27 cellular contexts compared by ENCODE assay signal in the genomic region with DNA sequence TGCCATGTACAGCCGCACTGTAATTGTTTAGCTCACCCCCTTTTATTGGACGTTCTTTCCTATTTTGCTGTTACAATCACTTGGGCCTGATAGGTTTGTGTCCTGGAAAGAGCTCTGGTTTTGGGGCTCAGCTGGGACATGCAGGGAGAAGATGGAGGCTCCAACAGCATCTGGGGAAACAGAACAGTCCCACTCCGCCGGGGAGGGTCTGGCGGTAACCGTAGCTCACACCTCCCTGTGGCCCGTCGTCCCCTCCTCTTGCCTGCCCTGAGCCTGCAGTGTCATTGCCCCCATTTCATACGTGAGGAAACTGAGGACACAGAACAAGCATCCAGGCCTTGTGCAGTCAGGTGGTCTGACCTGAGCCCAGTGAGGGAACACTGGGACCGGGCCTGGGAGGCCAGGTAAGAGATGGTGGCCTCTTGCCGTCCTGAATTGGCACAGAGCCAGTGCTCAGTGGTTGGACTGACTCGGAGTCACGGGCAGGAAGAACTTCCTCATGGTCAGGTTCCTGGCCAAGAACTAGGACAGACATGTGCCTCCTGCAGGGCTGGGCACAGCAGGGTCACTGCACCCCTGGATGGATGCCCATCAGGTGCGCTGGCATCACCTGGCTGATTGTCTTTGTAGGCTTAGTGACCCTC. TPM values are rescaled to one million over a fixed set of nuclear protein-coding genes. Genes with fewer than 3 reads are reported as not detected.
A peak's percentile ranks its signal among the peaks of the same experiment; 100 is the strongest.
DNase-seq lines count a peak whose midpoint lies in the region; ATAC-seq, FAIRE-seq and TF ChIP-seq lines count a peak whose summit lies in the region.
"Had no signal": no experiment of that assay in that cellular context is flagged by ENCODE, and none has a peak within 500 bp of the region (broad histone marks: within the 10 kb centered on the region; RNA-seq: fewer than 3 reads in every experiment).

No MANE protein-coding gene starts in this region.

- CTCF ChIA-PET in K562 (lab: Yijun Ruan, JAX; ENCODE audit: low intra/inter-chr PET ratio) = no interaction called here

- no peaks in the 10 kb centered on the region for H3K27me3 ChIP-seq in HL-60 (ENCODE audit: insufficient read depth, poor library complexity, severe bottlenecking)
- no peaks in the 10 kb centered on the region for H3K27me3 ChIP-seq in K562 (ENCODE audit: control insufficient read depth in 2 of 2, insufficient read depth in 2 of 2, low read length in 2 of 2)
- H3K27me3 ChIP-seq in colonic mucosa = no peaks in the 10 kb centered on the region
- H3K27me3 ChIP-seq: foreskin keratinocyte, hepatocyte, right lobe of liver, transverse colon had no signal

- TF ChIP-seq EP300 in K562 (IDR thresholded peaks at IDR 0.05; ENCODE audit: low read length) = no peak

- DNase-seq in NCI-H2196 (lab: John Stamatoyannopoulos, UW; ENCODE audit: unreplicated experiment) (peak; percentile 3), NCI-H2196 treated with DMSO at 0.1 percent for 48 hours (lab: John Stamatoyannopoulos, UW; ENCODE audit: unreplicated experiment) (no peak), HL-60 (ENCODE audit: low read depth in 1 of 2, low spot score in 1 of 2) (peak; percentile 29 to 33), K562 (ENCODE audit: extremely low read depth in 1 of 4, low spot score in 3 of 4) (peak in 1 of 4 experiments; percentile 7), mesenteric fat pad (ENCODE audit: low spot score) (peak; percentile 79), colonic mucosa (no peak), omental fat pad (ENCODE audit: low spot score) (no peak)
- DNase-seq: activated CD4-positive, alpha-beta T cell treated with anti-CD3 and anti-CD28 coated beads, Interleukin-2, amount 50 U/mL, for 4 hours; activated gamma-delta T cell treated with Interleukin-2 at 50 U/mL for 16 hours; AML-193; central memory CD4-positive, alpha-beta T cell; erythroblast; foreskin keratinocyte; naive B cell; NCI-H2081 treated with DMSO at 0.1 percent for 48 hours; NK-92 treated with Interleukin-12 subunit alpha and Interleukin-12 subunit beta, amount 100 ng/mL, for 24 hours; posterior cingulate gyrus; right lobe of liver; stimulated activated CD4-positive, alpha-beta T cell treated with anti-CD3 and anti-CD28 coated beads, Interleukin-15, amount 100 ng/mL, for 24 hours; transverse colon; WERI-Rb-1 had no signal

- H3K79me2 ChIP-seq in K562 (ENCODE audit: control insufficient read depth, insufficient read depth, low read length) = no peaks in the 10 kb centered on the region
- H3K79me2 ChIP-seq: hepatocyte had no signal

- peak overlapping the region in 1 of 2 experiments; percentile 17; a peak in 1 of 4 replicates for H3K9ac ChIP-seq in K562 (ENCODE audit: insufficient read depth in 1 of 2, low read depth in 2 of 2, low read length in 2 of 2)
- no peak overlapping the region for H3K9ac ChIP-seq in colonic mucosa (ENCODE audit: low read depth in 2 of 2, low read length in 2 of 2)

- no peaks in the 10 kb centered on the region for H3K9me3 ChIP-seq in K562 (replicated peaks; ENCODE audit: control insufficient read depth, insufficient read depth, low read depth, low read length)
- no peaks in the 10 kb centered on the region for H3K9me3 ChIP-seq in colonic mucosa
- H3K9me3 ChIP-seq: right lobe of liver, transverse colon had no signal

- peaks cover 4% of the 10 kb centered on the region for H3K9me1 ChIP-seq in K562 (ENCODE audit: control insufficient read depth, insufficient read depth, low read length)

- H3K36me3 ChIP-seq in K562 (ENCODE audit: control insufficient read depth, insufficient read depth, low read length) (peaks cover 85% of the 10 kb centered on the region; the same call in 2 of the 3 replicates), colonic mucosa (peaks cover 4% of the 10 kb centered on the region)

- in situ Hi-C loops in K562 (cut with MboI) = no loop called here

- BruUV-seq in K562 (replicated peaks; lab: Mats Ljungman, UMichigan) = no TSS peak

- H3K4me1 ChIP-seq in K562 (replicated peaks in 1 of 2; ENCODE audit: control insufficient read depth in 2 of 2, insufficient read depth in 2 of 2, low read length in 2 of 2) (peaks cover 0 to 19% of the 10 kb centered on the region in 2 experiments; a peak in 2 of 5 replicates), colonic mucosa (no peaks in the 10 kb centered on the region)
- H3K4me1 ChIP-seq: foreskin keratinocyte, right lobe of liver, transverse colon had no signal

- WGBS in K562 (ENCODE audit: insufficient coverage, low coverage, missing lambda C conversion rate) = 85% methylated on average over 14 of the region's 14 CpGs

- TF ChIP-seq RAD21 in K562 (CRISPR knock-in tag; conservative IDR thresholded peaks at IDR 0.05 in 1 of 2, IDR thresholded peaks at IDR 0.05 in 1 of 2) = no peak

- TF ChIP-seq POLR2A in K562 (conservative IDR thresholded peaks at IDR 0.05) = no peak

- POLR2A ChIA-PET in K562 (lab: Yijun Ruan, JAX) = interaction anchor here (0.7 to 1.4 kb wide), 4 partner anchors 9 to 45 kb away, joined by 3 to 5 read pairs (median 3); no protein-coding TSS in a partner anchor

- H4K20me1 ChIP-seq in K562 (replicated peaks; ENCODE audit: control insufficient read depth, insufficient read depth, low read length) = no peaks in the 10 kb centered on the region

- ATAC-seq in K562 (no peak), GM21825 (IDR thresholded peaks at IDR 0.05; ENCODE audit: unreplicated experiment) (no peak), omental fat pad (ENCODE audit: low FRiP score) (no peak)
- ATAC-seq: foreskin keratinocyte, right lobe of liver had no signal

- H3K27ac ChIP-seq in HL-60 (replicated peaks) (no peak overlapping the region), K562 (ENCODE audit: extremely low read depth, low read depth, low read length) (no peak overlapping the region), colonic mucosa (no peak overlapping the region)
- H3K27ac ChIP-seq: 22Rv1, foreskin keratinocyte, hepatocyte, right lobe of liver, transverse colon, WERI-Rb-1 had no signal

- FAIRE-seq in K562 (lab: Jason Lieb, UNC) = peak; percentile 15
- FAIRE-seq: keratinocyte had no signal

- TF ChIP-seq CTCF in HL-60 (IDR thresholded peaks at IDR 0.05; ENCODE audit: insufficient read depth, low read length) (no peak), K562 (IDR thresholded peaks at IDR 0.05 in 2 of 3, conservative IDR thresholded peaks at IDR 0.05 in 1 of 3; ENCODE audit: insufficient read depth in 2 of 3, low read depth in 1 of 3, low read length in 3 of 3) (no peak), colonic mucosa (IDR thresholded peaks at IDR 0.05) (no peak), omental fat pad (IDR thresholded peaks at IDR 0.05) (no peak)

- intact Hi-C loops in K562 (cut with micrococcal nuclease) (no loop called here), colonic mucosa (cut with DNase I) (no loop called here)

- H3K4me3 ChIP-seq in HL-60 (replicated peaks; ENCODE audit: insufficient read depth, low read length) (no peak overlapping the region), K562 (no peak overlapping the region), colonic mucosa (no peak overlapping the region)
- H3K4me3 ChIP-seq: hepatocyte, right lobe of liver, transverse colon had no signal

- H3K4me2 ChIP-seq in K562 (ENCODE audit: insufficient read depth, low read length) = no peak overlapping the region
- H3K4me2 ChIP-seq: hepatocyte had no signal

- no peak overlapping the region for H2AFZ ChIP-seq in K562 (ENCODE audit: low read depth, low read length)
- H2AFZ ChIP-seq: hepatocyte had no signal

TF ChIP-seq in K562, 482 proteins besides CTCF, POLR2A, EP300 and RAD21 (continues in another document):
- no peak for TF ChIP-seq CBX5 (IDR thresholded peaks at IDR 0.05; ENCODE audit: borderline replicate concordance, low read depth)
- no peak for TF ChIP-seq RFX1 (IDR thresholded peaks at IDR 0.05)
- TF ChIP-seq NFIC (IDR thresholded peaks at IDR 0.05) = peak; percentile 97
- TF ChIP-seq ETS1 (conservative IDR thresholded peaks at IDR 0.05; ENCODE audit: control insufficient read depth, low read depth, low read length) = no peak
- no peak for TF ChIP-seq ZNF444 (CRISPR knock-in tag; IDR thresholded peaks at IDR 0.05)
- TF ChIP-seq NBN (IDR thresholded peaks at IDR 0.05; ENCODE audit: low read depth) = no peak
- no peak for TF ChIP-seq ZNF133 (CRISPR knock-in tag; IDR thresholded peaks at IDR 0.05)

RNA-seq across cellular contexts. Expression of gene S100B, which starts 41.8 kb away (rescaled TPM):
- total RNA-seq in K562 (2011; cell fraction: chromatin; rRNA removed; ENCODE audit: low replicate concordance) = not detected in 2 replicates
- total RNA-seq in K562 (2011; cell fraction: nucleolus; rRNA removed) = not detected in 2 replicates
- not detected in 2 replicates for total RNA-seq in K562 (2011; cell fraction: nucleoplasm; rRNA removed)
- total RNA-seq in K562 (2014; rRNA removed) (not detected in 2 replicates), K562 (2014; rRNA removed; fragmentation: Illumina TruSeq; extraction: Trizol) (not detected in 2 replicates), K562 (2015; rRNA removed; fragmentation: Illumina TruSeq; extraction: Trizol) (not detected in 2 replicates), K562 (2021) (not detected in 2 replicates), mesenteric fat pad (102 TPM), colonic mucosa (1 to 10 TPM; 3.3 to 8.2 TPM), omental fat pad (100 to 1,000 TPM in 3 of 4 donors, 10 to 100 TPM in 1; 75.0 to 252 (median 113) TPM)
- polyA plus RNA-seq in K562 (2011; rRNA removed) (not detected in 2 replicates), K562 (2014; fragmentation: Illumina TruSeq; extraction: Trizol) (not detected in 2 replicates), K562 (2014; fragmentation: Nextera tagmentation; extraction: Ambion mirVana) (not detected), K562 (2014; rRNA removed) (not detected in 2 replicates)
- polyA plus RNA-seq in K562 (2011; cell fraction: cytosol; rRNA removed) = not detected in 2 replicates
- not detected in 2 replicates for polyA plus RNA-seq in K562 (2011; cell fraction: nucleus; rRNA removed)
- polyA plus RNA-seq in K562 (2012) = not detected in 2 replicates
- polyA minus RNA-seq in K562 (2011; rRNA and poly(A)+ RNA removed) = not detected in 2 replicates
- not detected in 2 replicates for polyA minus RNA-seq in K562 (2011; cell fraction: cytosol; rRNA and poly(A)+ RNA removed)
- polyA minus RNA-seq in K562 (2011; cell fraction: nucleus; rRNA and poly(A)+ RNA removed) = not detected in 2 replicates
- total RNA-seq: foreskin keratinocyte; hepatocyte; NCI-H460; T-helper 2 cell treated with Interferon-gamma antibody and Interleukin-4, amounts not matched to agents 100 ng/mL and 5 ng/mL, for 36 hours had no signal
- polyA plus RNA-seq: hepatocyte, keratinocyte had no signal

Comparison
In these comparisons a context has a peak if more than half of its experiments do, and no peak if none do; other contexts are left out.
1. DNase-seq: peak in NCI-H2196 (single experiment), HL-60 (2 of 2) and mesenteric fat pad (single experiment); none in NCI-H2196 treated with DMSO at 0.1 percent for 48 hours (single experiment), colonic mucosa (single experiment) and omental fat pad (single experiment).
2. RNA of gene S100B, which starts 41.8 kb away (total RNA-seq): 75.0 to 252 TPM in omental fat pad and 102 TPM in mesenteric fat pad (single experiment); 3.3 to 8.2 TPM in colonic mucosa and not detected in K562; every median in the first group is over 4 times any median in the second.